ENCODE assay signal across 8 cellular contexts in the genomic region with DNA sequence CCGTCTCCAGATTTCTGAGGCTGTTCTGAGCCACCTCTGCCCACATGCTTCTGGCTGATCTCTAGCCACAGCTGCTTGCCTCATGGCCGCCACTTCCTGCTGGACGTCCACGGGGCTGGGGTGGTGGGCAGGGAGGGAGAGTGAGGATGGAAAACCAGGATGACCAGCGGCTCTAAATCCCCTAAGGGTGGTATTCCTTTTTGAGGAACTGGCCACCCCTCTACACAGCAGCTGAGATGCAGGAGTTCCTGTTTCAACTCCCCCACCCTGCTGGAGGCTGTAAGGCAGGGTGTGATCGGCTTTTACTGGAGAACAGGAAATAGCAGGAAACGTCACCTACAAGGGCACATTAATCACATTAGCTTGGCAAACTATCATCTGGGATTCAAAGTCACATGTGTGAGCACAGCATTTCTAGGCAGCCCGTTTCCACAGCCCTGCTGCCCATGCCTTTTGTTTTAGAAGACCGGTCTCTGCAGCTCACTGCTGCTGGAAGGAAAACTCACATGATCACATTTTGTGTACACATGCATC.
A peak's percentile ranks its signal among the peaks of the same experiment; 100 is the strongest.
DNase-seq lines count a peak whose midpoint lies in the region; ATAC-seq and TF ChIP-seq lines count a peak whose summit lies in the region.

No MANE protein-coding gene starts in this region.

- H3K27ac Mint-ChIP-seq in natural killer cell treated with Interleukin-12 subunit alpha and Interleukin-12 subunit beta and Interleukin-15 and Interleukin-18, amount 100 ng/mL, for 72 hours: no peak overlapping the region

- peaks cover 19 to 32% of the 10 kb centered on the region in 2 donors for H3K27me3 Mint-ChIP-seq in natural killer cell treated with Interleukin-12 subunit alpha and Interleukin-12 subunit beta and Interleukin-15 and Interleukin-18, amount 100 ng/mL, for 72 hours

- peaks cover 58% of the 10 kb centered on the region for H3K4me1 ChIP-seq in RWPE2 (ENCODE audit: insufficient read depth, poor library complexity, severe bottlenecking)

- H3K4me1 Mint-ChIP-seq in natural killer cell treated with Interleukin-12 subunit alpha and Interleukin-12 subunit beta and Interleukin-15 and Interleukin-18, amount 100 ng/mL, for 72 hours (ENCODE audit: low read depth in 2 of 2): no peaks in the 10 kb centered on the region

- ATAC-seq in RWPE2 (ENCODE audit: low read depth): peak; percentile 15; the same call in 2 of the 3 replicates
- ATAC-seq in natural killer cell treated with Interleukin-12 subunit alpha and Interleukin-12 subunit beta and Interleukin-15 and Interleukin-18, amount 100 ng/mL, for 72 hours: no peak

- H3K27me3 ChIP-seq in RWPE2 (ENCODE audit: insufficient read depth, poor library complexity, severe bottlenecking): no peaks in the 10 kb centered on the region

- no peak overlapping the region for H3K4me3 ChIP-seq in RWPE2 (ENCODE audit: severe bottlenecking)

- H3K27ac ChIP-seq in RWPE2 (ENCODE audit: poor library complexity, severe bottlenecking): peak overlapping the region; percentile 63

- H3K36me3 Mint-ChIP-seq in natural killer cell treated with Interleukin-12 subunit alpha and Interleukin-12 subunit beta and Interleukin-15 and Interleukin-18, amount 100 ng/mL, for 72 hours: peaks cover 14% of the 10 kb centered on the region

- H3K4me3 Mint-ChIP-seq in natural killer cell treated with Interleukin-12 subunit alpha and Interleukin-12 subunit beta and Interleukin-15 and Interleukin-18, amount 100 ng/mL, for 72 hours: no peak overlapping the region

- in situ Hi-C loops in GM13976 (cut with MboI; ENCODE audit: low sequenced_read_pairs, unreplicated experiment): no loop called here

- DNase-seq in H4 (ENCODE audit: low spot score) (peak; percentile 86), RWPE2 (ENCODE audit: low spot score) (no peak), foreskin melanocyte (peak; percentile 91), renal cortical epithelial cell (ENCODE audit: low read depth) (peak; percentile 86), cerebellum (ENCODE audit: low spot score) (no peak), GM13976 (ENCODE audit: low spot score) (no peak)
- DNase-seq in natural killer cell treated with Interleukin-12 subunit alpha and Interleukin-12 subunit beta and Interleukin-15 and Interleukin-18, amount 100 ng/mL, for 72 hours (ENCODE audit: low spot score): no peak
- no peak for DNase-seq in central memory CD4-positive, alpha-beta T cell

- H3K36me3 ChIP-seq in RWPE2 (ENCODE audit: low read depth): no peaks in the 10 kb centered on the region

- H3K9me3 ChIP-seq in RWPE2 (ENCODE audit: severe bottlenecking): peaks cover 6% of the 10 kb centered on the region

- H3K9me3 Mint-ChIP-seq in natural killer cell treated with Interleukin-12 subunit alpha and Interleukin-12 subunit beta and Interleukin-15 and Interleukin-18, amount 100 ng/mL, for 72 hours: peaks cover 11% of the 10 kb centered on the region

- TF ChIP-seq CTCF in RWPE2 (IDR thresholded peaks at IDR 0.05; ENCODE audit: poor library complexity, severe bottlenecking) (no peak), GM13976 (IDR thresholded peaks at IDR 0.05; ENCODE audit: borderline replicate concordance, control extremely low read depth, extremely low read depth, insufficient read depth, missing control alignments) (no peak)

Comparison
In these comparisons a context has a peak if more than half of its experiments do, and no peak if none do; other contexts are left out.
1. DNase-seq: peak in H4 (single experiment), foreskin melanocyte (single experiment) and renal cortical epithelial cell (single experiment); none in RWPE2 (single experiment), cerebellum (single experiment), natural killer cell treated with Interleukin-12 subunit alpha and Interleukin-12 subunit beta and Interleukin-15 and Interleukin-18, amount 100 ng/mL, for 72 hours (single experiment), GM13976 (single experiment) and central memory CD4-positive, alpha-beta T cell (single experiment).